8 cellular contexts compared by ENCODE assay signal in the genomic region with DNA sequence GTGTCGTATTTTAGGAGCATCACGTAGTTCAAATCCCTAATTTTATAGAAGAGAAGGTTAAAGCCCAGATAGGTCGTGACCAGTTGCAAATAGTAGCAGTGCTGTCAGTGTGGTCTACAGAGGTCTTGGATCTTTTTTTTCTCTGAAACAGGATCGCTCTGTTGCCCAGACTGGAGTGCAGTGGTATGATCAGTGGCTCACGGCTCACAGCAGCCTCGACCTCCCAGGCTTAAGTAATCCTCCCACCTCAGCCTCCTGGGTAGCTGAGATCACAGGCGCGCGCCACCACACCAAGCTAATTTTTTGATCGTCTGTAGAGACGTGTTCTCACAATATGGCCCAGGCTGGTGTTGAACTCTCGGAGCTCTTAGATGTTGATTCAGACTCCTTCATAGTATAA. TPM values are rescaled to one million over a fixed set of nuclear protein-coding genes. Genes with fewer than 3 reads are reported as not detected.
A peak's percentile ranks its signal among the peaks of the same experiment; 100 is the strongest.
DNase-seq lines count a peak whose midpoint lies in the region; ATAC-seq and TF ChIP-seq lines count a peak whose summit lies in the region.

No MANE protein-coding gene starts in this region.

- H3K27me3 Mint-ChIP-seq in CD8-positive, alpha-beta T cell (ENCODE audit: low read depth), result no peaks in the 10 kb centered on the region
- peaks cover 13% of the 10 kb centered on the region for H3K27me3 Mint-ChIP-seq in neural crest cell (ENCODE audit: low read depth)

- H3K4me3 ChIP-seq in CD8-positive, alpha-beta T cell (ENCODE audit: low read depth, low read length), result peak overlapping the region; percentile 94
- peak overlapping the region; percentile 84 for H3K4me3 ChIP-seq in NT2/D1 (ENCODE audit: insufficient read length, low read depth)
- H3K4me3 ChIP-seq in effector memory CD4-positive, alpha-beta T cell (ENCODE audit: insufficient read depth, low read depth, low read length, poor library complexity, severe bottlenecking), result peak overlapping the region; percentile 90

- H3K36me3 ChIP-seq in CD8-positive, alpha-beta T cell (ENCODE audit: insufficient read depth, low read length), result no peaks in the 10 kb centered on the region
- H3K36me3 ChIP-seq in NT2/D1 (ENCODE audit: insufficient read depth, insufficient read length, low read length), result peaks cover 19% of the 10 kb centered on the region
- no peaks in the 10 kb centered on the region for H3K36me3 ChIP-seq in effector memory CD4-positive, alpha-beta T cell (ENCODE audit: control insufficient read depth, insufficient read depth, low read length)

- no peaks in the 10 kb centered on the region for H3K27me3 ChIP-seq in CD8-positive, alpha-beta T cell (ENCODE audit: insufficient read depth, low read length)
- no peaks in the 10 kb centered on the region for H3K27me3 ChIP-seq in NT2/D1 (ENCODE audit: insufficient read depth, insufficient read length)
- no peaks in the 10 kb centered on the region for H3K27me3 ChIP-seq in effector memory CD4-positive, alpha-beta T cell (replicated peaks; ENCODE audit: control insufficient read depth, insufficient read depth, low read length, poor library complexity, severe bottlenecking)

- no peak for ATAC-seq in CD8-positive, alpha-beta T cell

- H3K27ac Mint-ChIP-seq in CD8-positive, alpha-beta T cell, result peak overlapping the region; percentile 98
- peak overlapping the region; percentile 100 for H3K27ac Mint-ChIP-seq in neural crest cell (ENCODE audit: unreplicated experiment)

- H3K4me1 Mint-ChIP-seq in CD8-positive, alpha-beta T cell (ENCODE audit: low read depth), result peaks cover 57% of the 10 kb centered on the region
- peaks cover 50% of the 10 kb centered on the region for H3K4me1 Mint-ChIP-seq in neural crest cell

- peak overlapping the region; percentile 53 for H3K9ac ChIP-seq in NT2/D1 (ENCODE audit: insufficient read length, low read depth)

- no peaks in the 10 kb centered on the region for H3K9me3 Mint-ChIP-seq in CD8-positive, alpha-beta T cell
- no peaks in the 10 kb centered on the region for H3K9me3 Mint-ChIP-seq in neural crest cell

- H3K4me3 Mint-ChIP-seq in CD8-positive, alpha-beta T cell, result peak overlapping the region; percentile 98
- H3K4me3 Mint-ChIP-seq in neural crest cell, result peak overlapping the region; percentile 99

- POLR2A ChIA-PET in CD8-positive, alpha-beta T cell (lab: Charles Lee), result interaction anchor here (1.4 to 4.1 kb wide), 3 partner anchors 17 to 46 kb away, joined by 6 to 39 read pairs (median 12); a partner anchor contains a TSS

- no peak overlapping the region for H3K27ac ChIP-seq in CD8-positive, alpha-beta T cell (ENCODE audit: low read depth, low read length)
- peak overlapping the region; percentile 99 for H3K27ac ChIP-seq in effector memory CD4-positive, alpha-beta T cell (ENCODE audit: insufficient read depth, low read length, poor library complexity, severe bottlenecking)

- H3K9me3 ChIP-seq in CD8-positive, alpha-beta T cell (ENCODE audit: low read length), result no peaks in the 10 kb centered on the region
- H3K9me3 ChIP-seq in NT2/D1 (ENCODE audit: insufficient read depth, low read length), result no peaks in the 10 kb centered on the region
- no peaks in the 10 kb centered on the region for H3K9me3 ChIP-seq in effector memory CD4-positive, alpha-beta T cell (ENCODE audit: control insufficient read depth, low read length)

- H3K36me3 Mint-ChIP-seq in CD8-positive, alpha-beta T cell, result peaks cover 26% of the 10 kb centered on the region
- peaks cover 11% of the 10 kb centered on the region for H3K36me3 Mint-ChIP-seq in neural crest cell (ENCODE audit: low read depth)

- peaks cover 54% of the 10 kb centered on the region for H3K4me1 ChIP-seq in CD8-positive, alpha-beta T cell (ENCODE audit: insufficient read depth, low read length)
- no peaks in the 10 kb centered on the region for H3K4me1 ChIP-seq in NT2/D1 (ENCODE audit: insufficient read depth, insufficient read length)
- peaks cover 34% of the 10 kb centered on the region for H3K4me1 ChIP-seq in effector memory CD4-positive, alpha-beta T cell (ENCODE audit: control insufficient read depth, insufficient read depth, low read length, poor library complexity, severe bottlenecking)

- no peak for DNase-seq in CD8-positive, alpha-beta T cell
- DNase-seq in NT2/D1 (ENCODE audit: low read depth, low spot score) (no peak), neural crest cell (ENCODE audit: low read depth, low spot score) (no peak), HK-2 (ENCODE audit: unreplicated experiment) (no peak), iPS-NIHi11 (ENCODE audit: low spot score) (no peak), NCI-H345 (lab: John Stamatoyannopoulos, UW) (no peak)
- no peak for DNase-seq in effector memory CD4-positive, alpha-beta T cell
- no peak for DNase-seq in stimulated activated naive CD4-positive, alpha-beta T cell (lab: John Stamatoyannopoulos, UW)

- CTCF ChIA-PET in CD8-positive, alpha-beta T cell (lab: Charles Lee), result interaction anchor here (1.3 kb wide), 1 partner anchor 11 kb away, joined by 4 read pairs; no protein-coding TSS in a partner anchor

- no peak for TF ChIP-seq CTCF in CD8-positive, alpha-beta T cell (IDR thresholded peaks at IDR 0.05)
- TF ChIP-seq CTCF in neural crest cell (conservative IDR thresholded peaks at IDR 0.05), result no peak

- intact Hi-C loops in CD8-positive, alpha-beta T cell (cut with DNase I, micrococcal nuclease), result loop anchor here (2.0 to 10.0 kb wide), 4 partner anchors 13 to 961 kb away; a partner anchor contains a TSS

RNA-seq across cellular contexts. Expression of a gene that starts 2.2 kb away (rescaled TPM):
- 100 to 1,000 TPM; 420 to 430 TPM for total RNA-seq in CD8-positive, alpha-beta T cell
- 321 and 329 TPM in 2 replicates for total RNA-seq in neural crest cell

RNA-seq across cellular contexts. Expression of a gene that starts 46.0 kb away (rescaled TPM):
- total RNA-seq in CD8-positive, alpha-beta T cell, result 100 to 1,000 TPM; 173 to 179 TPM
- total RNA-seq in neural crest cell, result 103 and 104 TPM in 2 replicates
